In genomic region chr12:6167327-6168280, GRCh38 we compare ENCODE assay signal across 1 cellular context.
TF ChIP-seq lines count a peak whose summit lies in the region.

No MANE protein-coding gene starts in this region.

TF ChIP-seq in K562, 482 proteins besides CTCF, POLR2A, EP300 and RAD21 (continued from another document and continues in another):
- TF ChIP-seq RNF219 (CRISPR knock-in tag; IDR thresholded peaks at IDR 0.05) (no peak), ZNF696 (CRISPR knock-in tag; conservative IDR thresholded peaks at IDR 0.05) (no peak), RFX5 (IDR thresholded peaks at IDR 0.05; ENCODE audit: low read depth, low read length) (no peak), BCOR (IDR thresholded peaks at IDR 0.05) (0 out of 2 replicates have a peak, but pooled peaks have one; percentile 18), TGIF2 (CRISPR knock-in tag; IDR thresholded peaks at IDR 0.05) (no peak), ZNF12 (CRISPR knock-in tag; IDR thresholded peaks at IDR 0.05) (no peak), MIER1 (IDR thresholded peaks at IDR 0.05; ENCODE audit: low read depth) (no peak), JUNB (CRISPR knock-in tag; conservative IDR thresholded peaks at IDR 0.05) (peak; percentile 90), MXI1 (IDR thresholded peaks at IDR 0.05; ENCODE audit: low read depth, low read length) (no peak), BRF2 (IDR thresholded peaks at IDR 0.05; ENCODE audit: borderline replicate concordance, insufficient read depth, insufficient read length) (no peak), ZNF239 (CRISPR knock-in tag; IDR thresholded peaks at IDR 0.05) (no peak), RBM14 (IDR thresholded peaks at IDR 0.05; ENCODE audit: borderline replicate concordance, insufficient read depth, low read depth, low read length) (no peak), ZNF57 (CRISPR knock-in tag; IDR thresholded peaks at IDR 0.05) (no peak), NCOA2 (IDR thresholded peaks at IDR 0.05; ENCODE audit: partially characterized antibody in 2 of 2) (no peak), ETS2 (tag; IDR thresholded peaks at IDR 0.05; ENCODE audit: borderline replicate concordance, poor library complexity, severe bottlenecking) (no peak), MED1 (CRISPR knock-in tag; IDR thresholded peaks at IDR 0.05; ENCODE audit: borderline replicate concordance) (no peak), HOXB6 (CRISPR knock-in tag; IDR thresholded peaks at IDR 0.05; ENCODE audit: borderline replicate concordance) (no peak), EZH2 (IDR thresholded peaks at IDR 0.05; ENCODE audit: borderline replicate concordance, low read depth, low read length) (no peak), PHF21A (IDR thresholded peaks at IDR 0.05; ENCODE audit: borderline replicate concordance, low read depth) (peak; percentile 54; the same call in 1 of the 2 replicates), RBM34 (IDR thresholded peaks at IDR 0.05; ENCODE audit: borderline replicate concordance, insufficient read depth, low read length) (no peak), KAT7 (CRISPR knock-in tag; IDR thresholded peaks at IDR 0.05; ENCODE audit: borderline replicate concordance) (no peak), U2AF1 (optimal IDR thresholded peaks at IDR 0.05; ENCODE audit: low read depth, low read length) (no peak), KDM4B (IDR thresholded peaks at IDR 0.05; ENCODE audit: borderline replicate concordance in 2 of 2, low read depth in 1 of 2) (no peak), CBX3 (IDR thresholded peaks at IDR 0.05; ENCODE audit: borderline replicate concordance in 1 of 2, low read length in 2 of 2) (no peak), ZNF282 (CRISPR knock-in tag; IDR thresholded peaks at IDR 0.05) (no peak), MYBL2 (IDR thresholded peaks at IDR 0.05; ENCODE audit: low read depth) (no peak), MYBL2 (CRISPR knock-in tag; IDR thresholded peaks at IDR 0.05; ENCODE audit: borderline replicate concordance) (no peak), ETV6 (IDR thresholded peaks at IDR 0.05; ENCODE audit: borderline replicate concordance in 1 of 2, low read depth in 2 of 2, low read length in 1 of 2) (no peak), ETV6 (CRISPR knock-in tag; IDR thresholded peaks at IDR 0.05; ENCODE audit: borderline replicate concordance) (no peak), MTA2 (IDR thresholded peaks at IDR 0.05; ENCODE audit: low read depth) (no peak), ARID3A (IDR thresholded peaks at IDR 0.05; ENCODE audit: borderline replicate concordance, low read depth, low read length) (no peak), CTBP1 (IDR thresholded peaks at IDR 0.05; ENCODE audit: borderline replicate concordance) (peak; percentile 55; the same call in 1 of the 2 replicates), NCOR1 (IDR thresholded peaks at IDR 0.05) (peak; percentile 87), ZNF175 (CRISPR knock-in tag; IDR thresholded peaks at IDR 0.05; ENCODE audit: low read depth) (peak; percentile 62), HDAC2 (IDR thresholded peaks at IDR 0.05) (no peak), WHSC1 (IDR thresholded peaks at IDR 0.05; ENCODE audit: low read length) (no peak), HDGF (IDR thresholded peaks at IDR 0.05) (no peak)
- TF ChIP-seq, protein P1, sequence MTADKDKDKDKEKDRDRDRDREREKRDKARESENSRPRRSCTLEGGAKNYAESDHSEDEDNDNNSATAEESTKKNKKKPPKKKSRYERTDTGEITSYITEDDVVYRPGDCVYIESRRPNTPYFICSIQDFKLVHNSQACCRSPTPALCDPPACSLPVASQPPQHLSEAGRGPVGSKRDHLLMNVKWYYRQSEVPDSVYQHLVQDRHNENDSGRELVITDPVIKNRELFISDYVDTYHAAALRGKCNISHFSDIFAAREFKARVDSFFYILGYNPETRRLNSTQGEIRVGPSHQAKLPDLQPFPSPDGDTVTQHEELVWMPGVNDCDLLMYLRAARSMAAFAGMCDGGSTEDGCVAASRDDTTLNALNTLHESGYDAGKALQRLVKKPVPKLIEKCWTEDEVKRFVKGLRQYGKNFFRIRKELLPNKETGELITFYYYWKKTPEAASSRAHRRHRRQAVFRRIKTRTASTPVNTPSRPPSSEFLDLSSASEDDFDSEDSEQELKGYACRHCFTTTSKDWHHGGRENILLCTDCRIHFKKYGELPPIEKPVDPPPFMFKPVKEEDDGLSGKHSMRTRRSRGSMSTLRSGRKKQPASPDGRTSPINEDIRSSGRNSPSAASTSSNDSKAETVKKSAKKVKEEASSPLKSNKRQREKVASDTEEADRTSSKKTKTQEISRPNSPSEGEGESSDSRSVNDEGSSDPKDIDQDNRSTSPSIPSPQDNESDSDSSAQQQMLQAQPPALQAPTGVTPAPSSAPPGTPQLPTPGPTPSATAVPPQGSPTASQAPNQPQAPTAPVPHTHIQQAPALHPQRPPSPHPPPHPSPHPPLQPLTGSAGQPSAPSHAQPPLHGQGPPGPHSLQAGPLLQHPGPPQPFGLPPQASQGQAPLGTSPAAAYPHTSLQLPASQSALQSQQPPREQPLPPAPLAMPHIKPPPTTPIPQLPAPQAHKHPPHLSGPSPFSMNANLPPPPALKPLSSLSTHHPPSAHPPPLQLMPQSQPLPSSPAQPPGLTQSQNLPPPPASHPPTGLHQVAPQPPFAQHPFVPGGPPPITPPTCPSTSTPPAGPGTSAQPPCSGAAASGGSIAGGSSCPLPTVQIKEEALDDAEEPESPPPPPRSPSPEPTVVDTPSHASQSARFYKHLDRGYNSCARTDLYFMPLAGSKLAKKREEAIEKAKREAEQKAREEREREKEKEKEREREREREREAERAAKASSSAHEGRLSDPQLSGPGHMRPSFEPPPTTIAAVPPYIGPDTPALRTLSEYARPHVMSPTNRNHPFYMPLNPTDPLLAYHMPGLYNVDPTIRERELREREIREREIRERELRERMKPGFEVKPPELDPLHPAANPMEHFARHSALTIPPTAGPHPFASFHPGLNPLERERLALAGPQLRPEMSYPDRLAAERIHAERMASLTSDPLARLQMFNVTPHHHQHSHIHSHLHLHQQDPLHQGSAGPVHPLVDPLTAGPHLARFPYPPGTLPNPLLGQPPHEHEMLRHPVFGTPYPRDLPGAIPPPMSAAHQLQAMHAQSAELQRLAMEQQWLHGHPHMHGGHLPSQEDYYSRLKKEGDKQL (CRISPR knock-in tag; IDR thresholded peaks at IDR 0.05; ENCODE audit: borderline replicate concordance): no peak
- TF ChIP-seq, protein P2, sequence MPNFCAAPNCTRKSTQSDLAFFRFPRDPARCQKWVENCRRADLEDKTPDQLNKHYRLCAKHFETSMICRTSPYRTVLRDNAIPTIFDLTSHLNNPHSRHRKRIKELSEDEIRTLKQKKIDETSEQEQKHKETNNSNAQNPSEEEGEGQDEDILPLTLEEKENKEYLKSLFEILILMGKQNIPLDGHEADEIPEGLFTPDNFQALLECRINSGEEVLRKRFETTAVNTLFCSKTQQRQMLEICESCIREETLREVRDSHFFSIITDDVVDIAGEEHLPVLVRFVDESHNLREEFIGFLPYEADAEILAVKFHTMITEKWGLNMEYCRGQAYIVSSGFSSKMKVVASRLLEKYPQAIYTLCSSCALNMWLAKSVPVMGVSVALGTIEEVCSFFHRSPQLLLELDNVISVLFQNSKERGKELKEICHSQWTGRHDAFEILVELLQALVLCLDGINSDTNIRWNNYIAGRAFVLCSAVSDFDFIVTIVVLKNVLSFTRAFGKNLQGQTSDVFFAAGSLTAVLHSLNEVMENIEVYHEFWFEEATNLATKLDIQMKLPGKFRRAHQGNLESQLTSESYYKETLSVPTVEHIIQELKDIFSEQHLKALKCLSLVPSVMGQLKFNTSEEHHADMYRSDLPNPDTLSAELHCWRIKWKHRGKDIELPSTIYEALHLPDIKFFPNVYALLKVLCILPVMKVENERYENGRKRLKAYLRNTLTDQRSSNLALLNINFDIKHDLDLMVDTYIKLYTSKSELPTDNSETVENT (CRISPR knock-in tag; IDR thresholded peaks at IDR 0.05): no peak
- TF ChIP-seq, protein P3, sequence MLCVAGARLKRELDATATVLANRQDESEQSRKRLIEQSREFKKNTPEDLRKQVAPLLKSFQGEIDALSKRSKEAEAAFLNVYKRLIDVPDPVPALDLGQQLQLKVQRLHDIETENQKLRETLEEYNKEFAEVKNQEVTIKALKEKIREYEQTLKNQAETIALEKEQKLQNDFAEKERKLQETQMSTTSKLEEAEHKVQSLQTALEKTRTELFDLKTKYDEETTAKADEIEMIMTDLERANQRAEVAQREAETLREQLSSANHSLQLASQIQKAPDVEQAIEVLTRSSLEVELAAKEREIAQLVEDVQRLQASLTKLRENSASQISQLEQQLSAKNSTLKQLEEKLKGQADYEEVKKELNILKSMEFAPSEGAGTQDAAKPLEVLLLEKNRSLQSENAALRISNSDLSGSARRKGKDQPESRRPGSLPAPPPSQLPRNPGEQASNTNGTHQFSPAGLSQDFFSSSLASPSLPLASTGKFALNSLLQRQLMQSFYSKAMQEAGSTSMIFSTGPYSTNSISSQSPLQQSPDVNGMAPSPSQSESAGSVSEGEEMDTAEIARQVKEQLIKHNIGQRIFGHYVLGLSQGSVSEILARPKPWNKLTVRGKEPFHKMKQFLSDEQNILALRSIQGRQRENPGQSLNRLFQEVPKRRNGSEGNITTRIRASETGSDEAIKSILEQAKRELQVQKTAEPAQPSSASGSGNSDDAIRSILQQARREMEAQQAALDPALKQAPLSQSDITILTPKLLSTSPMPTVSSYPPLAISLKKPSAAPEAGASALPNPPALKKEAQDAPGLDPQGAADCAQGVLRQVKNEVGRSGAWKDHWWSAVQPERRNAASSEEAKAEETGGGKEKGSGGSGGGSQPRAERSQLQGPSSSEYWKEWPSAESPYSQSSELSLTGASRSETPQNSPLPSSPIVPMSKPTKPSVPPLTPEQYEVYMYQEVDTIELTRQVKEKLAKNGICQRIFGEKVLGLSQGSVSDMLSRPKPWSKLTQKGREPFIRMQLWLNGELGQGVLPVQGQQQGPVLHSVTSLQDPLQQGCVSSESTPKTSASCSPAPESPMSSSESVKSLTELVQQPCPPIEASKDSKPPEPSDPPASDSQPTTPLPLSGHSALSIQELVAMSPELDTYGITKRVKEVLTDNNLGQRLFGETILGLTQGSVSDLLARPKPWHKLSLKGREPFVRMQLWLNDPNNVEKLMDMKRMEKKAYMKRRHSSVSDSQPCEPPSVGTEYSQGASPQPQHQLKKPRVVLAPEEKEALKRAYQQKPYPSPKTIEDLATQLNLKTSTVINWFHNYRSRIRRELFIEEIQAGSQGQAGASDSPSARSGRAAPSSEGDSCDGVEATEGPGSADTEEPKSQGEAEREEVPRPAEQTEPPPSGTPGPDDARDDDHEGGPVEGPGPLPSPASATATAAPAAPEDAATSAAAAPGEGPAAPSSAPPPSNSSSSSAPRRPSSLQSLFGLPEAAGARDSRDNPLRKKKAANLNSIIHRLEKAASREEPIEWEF (CRISPR knock-in tag; IDR thresholded peaks at IDR 0.05): no peak
- TF ChIP-seq, protein P4, sequence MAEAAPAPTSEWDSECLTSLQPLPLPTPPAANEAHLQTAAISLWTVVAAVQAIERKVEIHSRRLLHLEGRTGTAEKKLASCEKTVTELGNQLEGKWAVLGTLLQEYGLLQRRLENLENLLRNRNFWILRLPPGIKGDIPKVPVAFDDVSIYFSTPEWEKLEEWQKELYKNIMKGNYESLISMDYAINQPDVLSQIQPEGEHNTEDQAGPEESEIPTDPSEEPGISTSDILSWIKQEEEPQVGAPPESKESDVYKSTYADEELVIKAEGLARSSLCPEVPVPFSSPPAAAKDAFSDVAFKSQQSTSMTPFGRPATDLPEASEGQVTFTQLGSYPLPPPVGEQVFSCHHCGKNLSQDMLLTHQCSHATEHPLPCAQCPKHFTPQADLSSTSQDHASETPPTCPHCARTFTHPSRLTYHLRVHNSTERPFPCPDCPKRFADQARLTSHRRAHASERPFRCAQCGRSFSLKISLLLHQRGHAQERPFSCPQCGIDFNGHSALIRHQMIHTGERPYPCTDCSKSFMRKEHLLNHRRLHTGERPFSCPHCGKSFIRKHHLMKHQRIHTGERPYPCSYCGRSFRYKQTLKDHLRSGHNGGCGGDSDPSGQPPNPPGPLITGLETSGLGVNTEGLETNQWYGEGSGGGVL (CRISPR knock-in tag; IDR thresholded peaks at IDR 0.05): no peak
- TF ChIP-seq, protein P5, sequence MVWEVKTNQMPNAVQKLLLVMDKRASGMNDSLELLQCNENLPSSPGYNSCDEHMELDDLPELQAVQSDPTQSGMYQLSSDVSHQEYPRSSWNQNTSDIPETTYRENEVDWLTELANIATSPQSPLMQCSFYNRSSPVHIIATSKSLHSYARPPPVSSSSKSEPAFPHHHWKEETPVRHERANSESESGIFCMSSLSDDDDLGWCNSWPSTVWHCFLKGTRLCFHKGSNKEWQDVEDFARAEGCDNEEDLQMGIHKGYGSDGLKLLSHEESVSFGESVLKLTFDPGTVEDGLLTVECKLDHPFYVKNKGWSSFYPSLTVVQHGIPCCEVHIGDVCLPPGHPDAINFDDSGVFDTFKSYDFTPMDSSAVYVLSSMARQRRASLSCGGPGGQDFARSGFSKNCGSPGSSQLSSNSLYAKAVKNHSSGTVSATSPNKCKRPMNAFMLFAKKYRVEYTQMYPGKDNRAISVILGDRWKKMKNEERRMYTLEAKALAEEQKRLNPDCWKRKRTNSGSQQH (CRISPR knock-in tag; IDR thresholded peaks at IDR 0.05): no peak
